2 cellular contexts compared by ENCODE assay signal in the genomic region with DNA sequence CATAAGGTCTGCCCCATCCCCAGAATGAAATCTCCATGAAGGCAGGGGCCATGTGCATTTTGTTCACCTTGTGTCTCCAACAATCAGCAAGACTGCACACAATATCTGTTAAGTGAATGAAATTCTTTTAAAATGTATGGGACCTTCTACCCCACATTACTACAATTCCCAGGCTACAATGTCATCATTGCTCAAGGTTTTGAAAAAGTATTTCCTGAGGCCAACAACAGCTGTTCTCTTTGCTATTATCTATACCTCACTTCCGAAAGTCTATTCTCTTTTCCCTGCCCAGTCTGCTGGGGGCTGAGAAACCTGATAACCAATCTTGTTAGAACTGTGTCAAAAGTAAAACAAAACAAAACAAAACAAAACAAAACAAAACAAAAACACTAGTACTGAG.
TF ChIP-seq lines count a peak whose summit lies in the region.

No MANE protein-coding gene starts in this region.

TF ChIP-seq in A549, 52 proteins besides CTCF, POLR2A, EP300 and RAD21:
- no peak for TF ChIP-seq MAZ (IDR thresholded peaks at IDR 0.05; ENCODE audit: borderline replicate concordance, low read depth, low read length)
- no peak for TF ChIP-seq HEYL (CRISPR knock-in tag; IDR thresholded peaks at IDR 0.05)
- no peak for TF ChIP-seq NR3C1 (IDR thresholded peaks at IDR 0.05)
- TF ChIP-seq HOXA7 (CRISPR knock-in tag; IDR thresholded peaks at IDR 0.05): no peak
- no peak for TF ChIP-seq SREBF2 (IDR thresholded peaks at IDR 0.05)
- no peak for TF ChIP-seq JUN (IDR thresholded peaks at IDR 0.05)
- no peak for TF ChIP-seq EHF (CRISPR knock-in tag; IDR thresholded peaks at IDR 0.05)
- no peak for TF ChIP-seq NFE2L2 (conservative IDR thresholded peaks at IDR 0.05; ENCODE audit: low read length)
- no peak for TF ChIP-seq ZFP36 (IDR thresholded peaks at IDR 0.05; ENCODE audit: borderline replicate concordance, partially characterized antibody)
- TF ChIP-seq, protein P1, sequence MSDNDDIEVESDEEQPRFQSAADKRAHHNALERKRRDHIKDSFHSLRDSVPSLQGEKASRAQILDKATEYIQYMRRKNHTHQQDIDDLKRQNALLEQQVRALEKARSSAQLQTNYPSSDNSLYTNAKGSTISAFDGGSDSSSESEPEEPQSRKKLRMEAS (IDR thresholded peaks at IDR 0.05): no peak
- no peak for TF ChIP-seq RFX5 (IDR thresholded peaks at IDR 0.05)
- no peak for TF ChIP-seq MYC (IDR thresholded peaks at IDR 0.05; ENCODE audit: borderline replicate concordance, low read length)
- TF ChIP-seq, protein P2, sequence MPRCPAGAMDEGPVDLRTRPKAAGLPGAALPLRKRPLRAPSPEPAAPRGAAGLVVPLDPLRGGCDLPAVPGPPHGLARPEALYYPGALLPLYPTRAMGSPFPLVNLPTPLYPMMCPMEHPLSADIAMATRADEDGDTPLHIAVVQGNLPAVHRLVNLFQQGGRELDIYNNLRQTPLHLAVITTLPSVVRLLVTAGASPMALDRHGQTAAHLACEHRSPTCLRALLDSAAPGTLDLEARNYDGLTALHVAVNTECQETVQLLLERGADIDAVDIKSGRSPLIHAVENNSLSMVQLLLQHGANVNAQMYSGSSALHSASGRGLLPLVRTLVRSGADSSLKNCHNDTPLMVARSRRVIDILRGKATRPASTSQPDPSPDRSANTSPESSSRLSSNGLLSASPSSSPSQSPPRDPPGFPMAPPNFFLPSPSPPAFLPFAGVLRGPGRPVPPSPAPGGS (IDR thresholded peaks at IDR 0.05): no peak
- TF ChIP-seq, protein P3, sequence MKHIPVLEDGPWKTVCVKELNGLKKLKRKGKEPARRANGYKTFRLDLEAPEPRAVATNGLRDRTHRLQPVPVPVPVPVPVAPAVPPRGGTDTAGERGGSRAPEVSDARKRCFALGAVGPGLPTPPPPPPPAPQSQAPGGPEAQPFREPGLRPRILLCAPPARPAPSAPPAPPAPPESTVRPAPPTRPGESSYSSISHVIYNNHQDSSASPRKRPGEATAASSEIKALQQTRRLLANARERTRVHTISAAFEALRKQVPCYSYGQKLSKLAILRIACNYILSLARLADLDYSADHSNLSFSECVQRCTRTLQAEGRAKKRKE (CRISPR knock-in tag; IDR thresholded peaks at IDR 0.05; ENCODE audit: low read depth): no peak
- TF ChIP-seq, protein P4, sequence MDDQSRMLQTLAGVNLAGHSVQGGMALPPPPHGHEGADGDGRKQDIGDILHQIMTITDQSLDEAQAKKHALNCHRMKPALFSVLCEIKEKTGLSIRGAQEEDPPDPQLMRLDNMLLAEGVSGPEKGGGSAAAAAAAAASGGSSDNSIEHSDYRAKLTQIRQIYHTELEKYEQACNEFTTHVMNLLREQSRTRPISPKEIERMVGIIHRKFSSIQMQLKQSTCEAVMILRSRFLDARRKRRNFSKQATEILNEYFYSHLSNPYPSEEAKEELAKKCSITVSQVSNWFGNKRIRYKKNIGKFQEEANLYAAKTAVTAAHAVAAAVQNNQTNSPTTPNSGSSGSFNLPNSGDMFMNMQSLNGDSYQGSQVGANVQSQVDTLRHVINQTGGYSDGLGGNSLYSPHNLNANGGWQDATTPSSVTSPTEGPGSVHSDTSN (IDR thresholded peaks at IDR 0.05): no peak
- TF ChIP-seq, protein P5, sequence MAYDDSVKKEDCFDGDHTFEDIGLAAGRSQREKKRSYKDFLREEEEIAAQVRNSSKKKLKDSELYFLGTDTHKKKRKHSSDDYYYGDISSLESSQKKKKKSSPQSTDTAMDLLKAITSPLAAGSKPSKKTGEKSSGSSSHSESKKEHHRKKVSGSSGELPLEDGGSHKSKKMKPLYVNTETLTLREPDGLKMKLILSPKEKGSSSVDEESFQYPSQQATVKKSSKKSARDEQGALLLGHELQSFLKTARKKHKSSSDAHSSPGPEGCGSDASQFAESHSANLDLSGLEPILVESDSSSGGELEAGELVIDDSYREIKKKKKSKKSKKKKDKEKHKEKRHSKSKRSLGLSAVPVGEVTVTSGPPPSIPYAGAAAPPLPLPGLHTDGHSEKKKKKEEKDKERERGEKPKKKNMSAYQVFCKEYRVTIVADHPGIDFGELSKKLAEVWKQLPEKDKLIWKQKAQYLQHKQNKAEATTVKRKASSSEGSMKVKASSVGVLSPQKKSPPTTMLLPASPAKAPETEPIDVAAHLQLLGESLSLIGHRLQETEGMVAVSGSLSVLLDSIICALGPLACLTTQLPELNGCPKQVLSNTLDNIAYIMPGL (CRISPR knock-in tag; IDR thresholded peaks at IDR 0.05; ENCODE audit: borderline replicate concordance): no peak
- TF ChIP-seq, protein P6, sequence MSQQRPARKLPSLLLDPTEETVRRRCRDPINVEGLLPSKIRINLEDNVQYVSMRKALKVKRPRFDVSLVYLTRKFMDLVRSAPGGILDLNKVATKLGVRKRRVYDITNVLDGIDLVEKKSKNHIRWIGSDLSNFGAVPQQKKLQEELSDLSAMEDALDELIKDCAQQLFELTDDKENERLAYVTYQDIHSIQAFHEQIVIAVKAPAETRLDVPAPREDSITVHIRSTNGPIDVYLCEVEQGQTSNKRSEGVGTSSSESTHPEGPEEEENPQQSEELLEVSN (IDR thresholded peaks at IDR 0.05; ENCODE audit: borderline replicate concordance, low read depth): no peak

TF ChIP-seq in IMR-90, 13 proteins besides CTCF, POLR2A, EP300 and RAD21:
- TF ChIP-seq MXI1 (IDR thresholded peaks at IDR 0.05; ENCODE audit: borderline replicate concordance, low read depth, low read length) (no peak), CEBPB (IDR thresholded peaks at IDR 0.05; ENCODE audit: low read depth, low read length) (0 out of 2 replicates have a peak, but pooled peaks have one; percentile 32)
